ENCODE assay signal across 8 cellular contexts in the genomic region with DNA sequence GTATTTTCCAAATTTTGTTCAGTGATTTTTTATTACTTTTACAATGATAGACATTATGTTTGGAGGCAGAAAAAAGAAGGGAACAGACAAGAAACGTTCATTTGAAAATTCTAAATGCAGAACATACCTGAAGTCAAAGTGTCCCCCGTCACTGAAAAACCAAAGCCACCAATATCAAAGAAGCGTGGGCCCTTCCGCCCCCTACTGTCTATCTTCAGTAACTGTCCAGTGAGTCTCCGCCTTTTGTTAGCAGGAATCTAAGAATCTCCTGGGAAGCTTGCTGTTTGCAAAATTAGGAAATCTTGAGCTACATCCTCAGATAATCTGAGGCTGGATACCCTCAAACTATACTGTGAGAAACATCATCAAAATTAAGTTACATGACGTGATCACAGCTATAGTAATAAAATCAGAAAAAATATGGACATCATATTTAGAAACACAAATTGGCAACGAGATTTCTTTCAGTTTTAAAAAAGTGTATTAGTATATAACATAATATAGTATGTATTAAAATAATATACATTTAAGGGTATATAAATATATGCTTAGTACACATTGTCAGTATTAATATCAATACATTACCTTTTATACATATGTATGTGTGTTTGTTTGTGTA.
DNase-seq lines count a peak whose midpoint lies in the region; ATAC-seq, FAIRE-seq and TF ChIP-seq lines count a peak whose summit lies in the region.

No MANE protein-coding gene starts in this region.

- no peaks in the 10 kb centered on the region for H3K9me3 Mint-ChIP-seq in astrocyte (ENCODE audit: unreplicated experiment)
- H3K9me3 Mint-ChIP-seq in stimulated activated memory B cell treated with anti-CD40 and anti-IgM and Interleukin-4, amounts not matched to agents 10 μg/mL and 1 μg/mL and 100 μg/mL, for 72 hours: no peaks in the 10 kb centered on the region

- TF ChIP-seq CTCF in Peyer's patch (IDR thresholded peaks at IDR 0.05): peak; percentile 68 to 95 (median 88)
- peak; percentile 93 for TF ChIP-seq CTCF in astrocyte (IDR thresholded peaks at IDR 0.05; ENCODE audit: insufficient read depth, low read depth, low read length)
- TF ChIP-seq CTCF in spleen (IDR thresholded peaks at IDR 0.05 in 8 of 11, conservative IDR thresholded peaks at IDR 0.05 in 3 of 11): peak; percentile 49 to 88 (median 84)

- peaks cover 0 to 7% (median 0%) of the 10 kb centered on the region in 4 donors for H3K4me1 ChIP-seq in Peyer's patch
- H3K4me1 ChIP-seq in astrocyte (ENCODE audit: insufficient read depth, low read length): no peaks in the 10 kb centered on the region
- peaks cover 0 to 7% (median 3%) of the 10 kb centered on the region in 6 donors for H3K4me1 ChIP-seq in spleen

- no peaks in the 10 kb centered on the region for H3K79me2 ChIP-seq in astrocyte (ENCODE audit: insufficient read depth, low read length)

- H3K9ac ChIP-seq in astrocyte (ENCODE audit: low read length): peak overlapping the region; percentile 20

- no peaks in the 10 kb centered on the region for H4K20me1 ChIP-seq in astrocyte (ENCODE audit: insufficient read depth, low read length)

- H3K36me3 Mint-ChIP-seq in astrocyte (ENCODE audit: low read depth, unreplicated experiment): no peaks in the 10 kb centered on the region
- no peaks in the 10 kb centered on the region for H3K36me3 Mint-ChIP-seq in stimulated activated memory B cell treated with anti-CD40 and anti-IgM and Interleukin-4, amounts not matched to agents 10 μg/mL and 1 μg/mL and 100 μg/mL, for 72 hours

- no peak for TF ChIP-seq POLR2A in Peyer's patch (IDR thresholded peaks at IDR 0.05)
- no peak for TF ChIP-seq POLR2A in spleen (IDR thresholded peaks at IDR 0.05)

- peaks cover 10% of the 10 kb centered on the region for H3K4me1 Mint-ChIP-seq in astrocyte (ENCODE audit: low read depth, unreplicated experiment)
- H3K4me1 Mint-ChIP-seq in stimulated activated memory B cell treated with anti-CD40 and anti-IgM and Interleukin-4, amounts not matched to agents 10 μg/mL and 1 μg/mL and 100 μg/mL, for 72 hours: peaks cover 14% of the 10 kb centered on the region

- peak; percentile 59 for FAIRE-seq in astrocyte (lab: Jason Lieb, UNC)

- intact Hi-C loops in spleen (cut with DNase I; ENCODE audit: low total_unique reads): loop anchor here (5.0 kb wide), 1 partner anchor 1419 kb away; no protein-coding TSS in a partner anchor

- H3K27me3 Mint-ChIP-seq in astrocyte (ENCODE audit: low read depth, unreplicated experiment): no peaks in the 10 kb centered on the region
- H3K27me3 Mint-ChIP-seq in stimulated activated memory B cell treated with anti-CD40 and anti-IgM and Interleukin-4, amounts not matched to agents 10 μg/mL and 1 μg/mL and 100 μg/mL, for 72 hours: peaks cover 16% of the 10 kb centered on the region

- DNase-seq in DMS114 treated with DMSO at 0.1 percent for 48 hours (lab: John Stamatoyannopoulos, UW; ENCODE audit: unreplicated experiment) (peak; percentile 61), Peyer's patch (peak in 2 of 3 donors; percentile 41 to 74), astrocyte (ENCODE audit: low read depth) (peak; percentile 25), hepatic stellate cell (ENCODE audit: low spot score) (peak; percentile 21), spleen (peak; percentile 76), occipital lobe (lab: John Stamatoyannopoulos, UW) (no peak)

- H3K27ac ChIP-seq in Peyer's patch (no peak overlapping the region), astrocyte (ENCODE audit: low read depth, low read length) (peak overlapping the region; percentile 28), spleen (no peak overlapping the region)

- peak overlapping the region; percentile 18 for H3K4me2 ChIP-seq in astrocyte (ENCODE audit: low read length)

- no peaks in the 10 kb centered on the region for H3K36me3 ChIP-seq in Peyer's patch
- no peaks in the 10 kb centered on the region for H3K36me3 ChIP-seq in astrocyte (ENCODE audit: insufficient read depth, low read length)
- H3K36me3 ChIP-seq in spleen: no peaks in the 10 kb centered on the region

- H3K4me3 ChIP-seq in Peyer's patch (no peak overlapping the region), astrocyte (ENCODE audit: insufficient read depth, low read depth, low read length) (no peak overlapping the region), spleen (no peak overlapping the region)

- no peak overlapping the region for H3K4me3 Mint-ChIP-seq in astrocyte (ENCODE audit: unreplicated experiment)
- no peak overlapping the region for H3K4me3 Mint-ChIP-seq in stimulated activated memory B cell treated with anti-CD40 and anti-IgM and Interleukin-4, amounts not matched to agents 10 μg/mL and 1 μg/mL and 100 μg/mL, for 72 hours

- H3K27me3 ChIP-seq in Peyer's patch (no peaks in the 10 kb centered on the region), astrocyte (ENCODE audit: insufficient read depth, low read length) (no peaks in the 10 kb centered on the region), spleen (replicated peaks in 1 of 7) (no peaks in the 10 kb centered on the region)

- H3K9me3 ChIP-seq in Peyer's patch: no peaks in the 10 kb centered on the region
- H3K9me3 ChIP-seq in astrocyte (ENCODE audit: insufficient read depth, low read depth, low read length): no peaks in the 10 kb centered on the region
- no peaks in the 10 kb centered on the region for H3K9me3 ChIP-seq in spleen

- WGBS in spleen, 5 donors: 17 to 25% (median 19%) methylated on average over 7 of the region's 7 CpGs

- H2AFZ ChIP-seq in astrocyte (ENCODE audit: low read depth, low read length): peak overlapping the region; percentile 19

- peak overlapping the region; percentile 37 for H3K27ac Mint-ChIP-seq in astrocyte (ENCODE audit: unreplicated experiment)
- no peak overlapping the region for H3K27ac Mint-ChIP-seq in stimulated activated memory B cell treated with anti-CD40 and anti-IgM and Interleukin-4, amounts not matched to agents 10 μg/mL and 1 μg/mL and 100 μg/mL, for 72 hours

- ATAC-seq in HG03175 (IDR thresholded peaks at IDR 0.05; ENCODE audit: unreplicated experiment): peak; percentile 33
- ATAC-seq in stimulated activated memory B cell treated with anti-CD40 and anti-IgM and Interleukin-4, amounts not matched to agents 10 μg/mL and 1 μg/mL and 100 μg/mL, for 72 hours: no peak
